20 cellular contexts compared by ENCODE assay signal in the genomic region with DNA sequence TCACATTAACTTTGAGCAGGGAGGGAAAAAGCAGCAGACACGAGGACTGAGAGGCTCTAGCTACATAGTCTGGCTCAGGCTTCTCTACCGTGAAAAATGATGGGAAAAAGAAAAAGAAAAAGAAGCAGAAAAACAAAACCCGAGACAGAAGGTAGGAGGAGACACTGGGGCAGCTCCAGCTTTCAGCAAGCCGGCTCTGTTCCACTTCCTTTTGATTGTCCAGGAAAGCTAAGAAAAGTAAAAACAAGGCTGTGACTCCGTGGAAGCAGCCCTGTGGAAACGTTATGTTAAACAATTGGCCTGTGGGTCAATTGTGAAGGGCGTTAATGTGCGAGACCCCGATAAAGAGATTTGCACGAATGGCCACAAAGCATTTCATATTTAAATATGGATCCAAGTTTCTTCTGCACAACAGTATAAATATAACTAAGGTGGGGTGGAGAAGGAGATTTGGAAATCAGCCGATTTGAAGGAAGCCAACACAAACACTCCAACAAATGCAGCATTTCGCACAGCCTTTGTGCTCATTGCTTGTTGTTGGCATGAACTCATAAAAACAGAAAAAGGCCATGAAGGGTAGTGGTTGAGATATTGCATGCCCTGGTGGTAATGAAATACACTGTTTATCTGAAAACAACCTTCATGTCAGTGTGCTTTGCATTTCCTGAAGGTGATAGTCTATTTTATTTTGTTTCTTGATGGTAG.
DNase-seq lines count a peak whose midpoint lies in the region; ATAC-seq, FAIRE-seq and TF ChIP-seq lines count a peak whose summit lies in the region.
"Had no signal": no experiment of that assay in that cellular context is flagged by ENCODE, and none has a peak within 500 bp of the region (broad histone marks: within the 10 kb centered on the region; RNA-seq: fewer than 3 reads in every experiment).

No MANE protein-coding gene starts in this region.

- CTCF ChIA-PET in A549 (lab: Yijun Ruan, JAX) = interaction anchor here (0.5 to 2.2 kb wide), 6 partner anchors 14 to 318 kb away, joined by 3 to 4 read pairs (median 4); no protein-coding TSS in a partner anchor

- peaks cover 7% of the 10 kb centered on the region; the same call in 1 of the 3 replicates for H3K9me3 ChIP-seq in A549
- peaks cover 0 to 4% (median 0%) of the 10 kb centered on the region in 11 donors for H3K9me3 ChIP-seq in heart right ventricle
- H3K9me3 ChIP-seq in neuronal stem cell (replicated peaks in 1 of 2; ENCODE audit: control insufficient read depth in 2 of 2, insufficient read depth in 1 of 2, low read depth in 1 of 2, low read length in 2 of 2) = peaks cover 0 to 3% of the 10 kb centered on the region in 2 donors
- H3K9me3 ChIP-seq in prostate gland = no peaks in the 10 kb centered on the region

- no peaks in the 10 kb centered on the region for H3K79me1 ChIP-seq in neuronal stem cell (ENCODE audit: low read depth, low read length)

- no peaks in the 10 kb centered on the region for H3K36me3 ChIP-seq in heart right ventricle
- no peaks in the 10 kb centered on the region for H3K36me3 ChIP-seq in neuronal stem cell (replicated peaks in 1 of 2; ENCODE audit: control insufficient read depth in 2 of 2, insufficient read depth in 2 of 2, low read length in 2 of 2)
- H3K36me3 ChIP-seq in prostate gland = no peaks in the 10 kb centered on the region

- no peak overlapping the region for H2BK120ac ChIP-seq in neuronal stem cell (ENCODE audit: low read depth, low read length)

- no peak overlapping the region for H2BK5ac ChIP-seq in neuronal stem cell (ENCODE audit: low read length)

- POLR2A ChIA-PET in A549 (lab: Yijun Ruan, JAX) = no interaction called here

- intact Hi-C loops in heart right ventricle (cut with DNase I) = loop anchor here in 1 of 10 donors (10.0 kb wide), 1 partner anchor 236 kb away; a partner anchor contains a TSS
- intact Hi-C loops in prostate gland (cut with DNase I) = no loop called here

- ATAC-seq in A549 = no peak
- ATAC-seq in heart right ventricle = peak in 7 of 8 donors; percentile 52 to 93 (median 81)
- ATAC-seq in GM21825 (IDR thresholded peaks at IDR 0.05; ENCODE audit: unreplicated experiment) = no peak

- H3K4me2 ChIP-seq in A549 (no peak overlapping the region), neuronal stem cell (ENCODE audit: insufficient read depth, low read length, poor library complexity, severe bottlenecking) (no peak overlapping the region)

- H4K91ac ChIP-seq in neuronal stem cell (ENCODE audit: low read depth, low read length, poor library complexity) = no peak overlapping the region

- in situ Hi-C loops in astrocyte of the spinal cord (cut with HindIII; ENCODE audit: low sequenced_read_pairs) = no loop called here

- TF ChIP-seq EP300 in A549 (IDR thresholded peaks at IDR 0.05) = no peak

- H3K9ac ChIP-seq in neuronal stem cell (ENCODE audit: low read depth, low read length, poor library complexity) = no peak overlapping the region

- H2AFZ ChIP-seq in neuronal stem cell (ENCODE audit: low read length) = peak overlapping the region; percentile 55

- H3K4ac ChIP-seq in neuronal stem cell (ENCODE audit: low read length) = no peak overlapping the region

- H3K14ac ChIP-seq in neuronal stem cell (ENCODE audit: low read length) = no peak overlapping the region

- FAIRE-seq in A549 (lab: Jason Lieb, UNC) = peak; percentile 74
- FAIRE-seq: A204.1 had no signal

- H2BK12ac ChIP-seq in neuronal stem cell (ENCODE audit: low read length) = no peak overlapping the region

- H3K27ac ChIP-seq in A549 (peak overlapping the region in 1 of 2 experiments; percentile 9; a peak in 1 of 6 replicates), heart right ventricle (peak overlapping the region; percentile 24 to 84 (median 58)), neuronal stem cell (replicated peaks; ENCODE audit: low read length) (no peak overlapping the region), prostate gland (no peak overlapping the region)

- H4K8ac ChIP-seq in neuronal stem cell (ENCODE audit: low read depth, low read length) = no peak overlapping the region

- TF ChIP-seq CTCF in A549 (IDR thresholded peaks at IDR 0.05) (no peak), astrocyte of the spinal cord (IDR thresholded peaks at IDR 0.05; ENCODE audit: low read depth, low read length) (peak; percentile 37), heart right ventricle (IDR thresholded peaks at IDR 0.05) (peak in 6 of 9 donors; percentile 5 to 54 (median 38)), prostate gland (IDR thresholded peaks at IDR 0.05) (no peak)

- WGBS in A549 (ENCODE audit: missing lambda C conversion rate) = 83% methylated on average over 12 of the region's 12 CpGs
- 30 to 42% methylated on average over 12 of the region's 12 CpGs for WGBS in heart right ventricle, 2 donors
- WGBS in neuronal stem cell (ENCODE audit: extremely low coverage in 2 of 2, insufficient read length in 2 of 2, insufficient replicate concordance in 1 of 2), 2 donors = no CpG with 5 or more reads among the region's 12 CpGs
- 23% methylated on average over 12 of the region's 12 CpGs for WGBS in prostate gland

- H3K23ac ChIP-seq in neuronal stem cell (ENCODE audit: low read depth, low read length, poor library complexity) = no peak overlapping the region

- TF ChIP-seq RAD21 in A549 (conservative IDR thresholded peaks at IDR 0.05 in 1 of 2, IDR thresholded peaks at IDR 0.05 in 1 of 2) = no peak

- no peak overlapping the region for H3K18ac ChIP-seq in neuronal stem cell (ENCODE audit: low read length)

- H3K4me3 ChIP-seq in A549 (no peak overlapping the region), astrocyte of the spinal cord (ENCODE audit: low read depth, low read length) (no peak overlapping the region), heart right ventricle (peak overlapping the region in 6 of 10 donors; percentile 6 to 23 (median 20)), neuronal stem cell (ENCODE audit: low read length in 2 of 2) (no peak overlapping the region), prostate gland (no peak overlapping the region)

- TF ChIP-seq POLR2A in A549 (IDR thresholded peaks at IDR 0.05; ENCODE audit: low read length) (no peak), prostate gland (IDR thresholded peaks at IDR 0.05) (no peak)

- no peak overlapping the region for H2AK5ac ChIP-seq in neuronal stem cell (ENCODE audit: low read depth, low read length)

- H2BK15ac ChIP-seq in neuronal stem cell (ENCODE audit: low read length) = no peak overlapping the region

- H3K27me3 ChIP-seq in heart right ventricle (no peaks in the 10 kb centered on the region), neuronal stem cell (ENCODE audit: control insufficient read depth in 3 of 3, insufficient read depth in 3 of 3, low read depth in 1 of 3, low read length in 3 of 3) (no peaks in the 10 kb centered on the region), prostate gland (replicated peaks; ENCODE audit: insufficient read depth) (no peaks in the 10 kb centered on the region)

- no peaks in the 10 kb centered on the region for H3K4me1 ChIP-seq in A549
- H3K4me1 ChIP-seq in heart right ventricle = peaks cover 3 to 26% (median 10%) of the 10 kb centered on the region in 9 donors
- no peaks in the 10 kb centered on the region for H3K4me1 ChIP-seq in neuronal stem cell (ENCODE audit: control insufficient read depth in 2 of 2, insufficient read depth in 1 of 2, low read depth in 1 of 2, low read length in 2 of 2)
- H3K4me1 ChIP-seq in prostate gland (replicated peaks) = no peaks in the 10 kb centered on the region

- DNase-seq in A549 (ENCODE audit: low read depth in 1 of 2, low spot score in 1 of 2) (no peak), astrocyte of the spinal cord (ENCODE audit: low read depth, low spot score) (peak; percentile 39), heart right ventricle (peak in 1 of 2 donors; percentile 57), neuronal stem cell (ENCODE audit: low spot score) (no peak), HCEC 1CT (no peak), prostate gland (ENCODE audit: low spot score) (no peak)
- no peak for DNase-seq in activated CD4-positive, alpha-beta T cell treated with anti-CD3 and anti-CD28 coated beads, Interleukin-2, amount 50 U/mL, for 1 hour
- DNase-seq: activated CD4-positive, CD25-positive, alpha-beta regulatory T cell; activated CD8-positive, alpha-beta memory T cell treated with anti-CD3 and anti-CD28 coated beads, Interleukin-2, amount 50 U/mL, for 4 hours; activated naive CD4-positive, alpha-beta T cell treated with anti-CD3 and anti-CD28 coated beads, Interleukin-2, amount 50 U/mL, for 16 hours; CD4-positive, alpha-beta memory T cell; cortex of kidney; HFFc6; immature natural killer cell; NCI-H1694 treated with DMSO at 0.1 percent for 48 hours; NCI-H82; retina; stimulated activated CD4-positive, alpha-beta T cell treated with anti-CD3 and anti-CD28 coated beads, Interleukin-4, amount 100 ng/mL, for 1 hour had no signal

TF ChIP-seq in A549, 52 proteins besides CTCF, POLR2A, EP300 and RAD21 (continues in another document):
- no peak for TF ChIP-seq POLR2AphosphoS2 (conservative IDR thresholded peaks at IDR 0.05; ENCODE audit: low read length)
- TF ChIP-seq, protein P1, sequence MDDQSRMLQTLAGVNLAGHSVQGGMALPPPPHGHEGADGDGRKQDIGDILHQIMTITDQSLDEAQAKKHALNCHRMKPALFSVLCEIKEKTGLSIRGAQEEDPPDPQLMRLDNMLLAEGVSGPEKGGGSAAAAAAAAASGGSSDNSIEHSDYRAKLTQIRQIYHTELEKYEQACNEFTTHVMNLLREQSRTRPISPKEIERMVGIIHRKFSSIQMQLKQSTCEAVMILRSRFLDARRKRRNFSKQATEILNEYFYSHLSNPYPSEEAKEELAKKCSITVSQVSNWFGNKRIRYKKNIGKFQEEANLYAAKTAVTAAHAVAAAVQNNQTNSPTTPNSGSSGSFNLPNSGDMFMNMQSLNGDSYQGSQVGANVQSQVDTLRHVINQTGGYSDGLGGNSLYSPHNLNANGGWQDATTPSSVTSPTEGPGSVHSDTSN (IDR thresholded peaks at IDR 0.05) = no peak
- TF ChIP-seq FOXS1 (CRISPR knock-in tag; IDR thresholded peaks at IDR 0.05) = no peak
- no peak for TF ChIP-seq EHF (CRISPR knock-in tag; IDR thresholded peaks at IDR 0.05)
- TF ChIP-seq NPAS2 (CRISPR knock-in tag; IDR thresholded peaks at IDR 0.05; ENCODE audit: borderline replicate concordance) = no peak
- no peak for TF ChIP-seq TFCP2L1 (CRISPR knock-in tag; IDR thresholded peaks at IDR 0.05)
- TF ChIP-seq, protein P2, sequence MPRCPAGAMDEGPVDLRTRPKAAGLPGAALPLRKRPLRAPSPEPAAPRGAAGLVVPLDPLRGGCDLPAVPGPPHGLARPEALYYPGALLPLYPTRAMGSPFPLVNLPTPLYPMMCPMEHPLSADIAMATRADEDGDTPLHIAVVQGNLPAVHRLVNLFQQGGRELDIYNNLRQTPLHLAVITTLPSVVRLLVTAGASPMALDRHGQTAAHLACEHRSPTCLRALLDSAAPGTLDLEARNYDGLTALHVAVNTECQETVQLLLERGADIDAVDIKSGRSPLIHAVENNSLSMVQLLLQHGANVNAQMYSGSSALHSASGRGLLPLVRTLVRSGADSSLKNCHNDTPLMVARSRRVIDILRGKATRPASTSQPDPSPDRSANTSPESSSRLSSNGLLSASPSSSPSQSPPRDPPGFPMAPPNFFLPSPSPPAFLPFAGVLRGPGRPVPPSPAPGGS (IDR thresholded peaks at IDR 0.05) = no peak
- TF ChIP-seq SMC3 (IDR thresholded peaks at IDR 0.05) = no peak
- TF ChIP-seq TP53 (CRISPR knock-in tag; IDR thresholded peaks at IDR 0.05) = no peak
- no peak for TF ChIP-seq RARB (CRISPR knock-in tag; IDR thresholded peaks at IDR 0.05)
- no peak for TF ChIP-seq NR3C1 (IDR thresholded peaks at IDR 0.05)

Comparison
In these comparisons a context has a peak if more than half of its experiments do, and no peak if none do; other contexts are left out.
1. ATAC-seq: peak in heart right ventricle (7 of 8); none in A549 (0 of 2) and GM21825 (single experiment).
2. H3K27ac ChIP-seq: peak in heart right ventricle (10 of 10); none in neuronal stem cell (single experiment) and prostate gland (0 of 2).
3. H3K4me3 ChIP-seq: peak in heart right ventricle (6 of 10); none in A549 (single experiment), astrocyte of the spinal cord (single experiment), neuronal stem cell (0 of 2) and prostate gland (0 of 2).
4. CTCF ChIP-seq: peak in astrocyte of the spinal cord (single experiment) and heart right ventricle (6 of 9); none in A549 (single experiment) and prostate gland (0 of 4).